ENCODE assay signal across 2 cellular contexts in the genomic region with DNA sequence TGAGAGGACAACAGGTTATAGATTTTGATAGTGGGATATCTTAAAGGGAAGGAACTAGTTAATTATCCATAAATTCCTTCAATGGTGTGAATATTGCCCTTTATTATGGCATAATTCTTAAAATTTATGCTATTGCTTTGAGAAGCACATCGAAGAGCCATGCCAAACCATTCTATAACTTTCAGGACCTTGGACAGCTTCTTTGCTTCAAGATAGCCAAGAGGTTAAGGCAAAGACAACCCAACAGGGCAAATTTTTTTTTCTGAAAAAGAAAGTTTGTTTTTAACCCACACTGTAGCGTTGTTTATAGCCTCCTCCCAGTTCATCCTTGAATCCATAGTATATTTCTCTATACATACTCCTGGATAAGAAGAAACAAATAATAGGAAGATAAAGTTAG.
TF ChIP-seq lines count a peak whose summit lies in the region.

No MANE protein-coding gene starts in this region.

TF ChIP-seq in HCT116, 20 proteins besides CTCF, POLR2A, EP300 and RAD21:
- no peak for TF ChIP-seq MAX (IDR thresholded peaks at IDR 0.05)
- TF ChIP-seq, protein P1, sequence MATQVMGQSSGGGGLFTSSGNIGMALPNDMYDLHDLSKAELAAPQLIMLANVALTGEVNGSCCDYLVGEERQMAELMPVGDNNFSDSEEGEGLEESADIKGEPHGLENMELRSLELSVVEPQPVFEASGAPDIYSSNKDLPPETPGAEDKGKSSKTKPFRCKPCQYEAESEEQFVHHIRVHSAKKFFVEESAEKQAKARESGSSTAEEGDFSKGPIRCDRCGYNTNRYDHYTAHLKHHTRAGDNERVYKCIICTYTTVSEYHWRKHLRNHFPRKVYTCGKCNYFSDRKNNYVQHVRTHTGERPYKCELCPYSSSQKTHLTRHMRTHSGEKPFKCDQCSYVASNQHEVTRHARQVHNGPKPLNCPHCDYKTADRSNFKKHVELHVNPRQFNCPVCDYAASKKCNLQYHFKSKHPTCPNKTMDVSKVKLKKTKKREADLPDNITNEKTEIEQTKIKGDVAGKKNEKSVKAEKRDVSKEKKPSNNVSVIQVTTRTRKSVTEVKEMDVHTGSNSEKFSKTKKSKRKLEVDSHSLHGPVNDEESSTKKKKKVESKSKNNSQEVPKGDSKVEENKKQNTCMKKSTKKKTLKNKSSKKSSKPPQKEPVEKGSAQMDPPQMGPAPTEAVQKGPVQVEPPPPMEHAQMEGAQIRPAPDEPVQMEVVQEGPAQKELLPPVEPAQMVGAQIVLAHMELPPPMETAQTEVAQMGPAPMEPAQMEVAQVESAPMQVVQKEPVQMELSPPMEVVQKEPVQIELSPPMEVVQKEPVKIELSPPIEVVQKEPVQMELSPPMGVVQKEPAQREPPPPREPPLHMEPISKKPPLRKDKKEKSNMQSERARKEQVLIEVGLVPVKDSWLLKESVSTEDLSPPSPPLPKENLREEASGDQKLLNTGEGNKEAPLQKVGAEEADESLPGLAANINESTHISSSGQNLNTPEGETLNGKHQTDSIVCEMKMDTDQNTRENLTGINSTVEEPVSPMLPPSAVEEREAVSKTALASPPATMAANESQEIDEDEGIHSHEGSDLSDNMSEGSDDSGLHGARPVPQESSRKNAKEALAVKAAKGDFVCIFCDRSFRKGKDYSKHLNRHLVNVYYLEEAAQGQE (IDR thresholded peaks at IDR 0.05; ENCODE audit: low read depth) = peak; percentile 53

TF ChIP-seq in K562, 482 proteins besides CTCF, POLR2A, EP300 and RAD21:
- TF ChIP-seq, protein P1 (CRISPR knock-in tag; IDR thresholded peaks at IDR 0.05; ENCODE audit: low read depth) = peak; percentile 90
- TF ChIP-seq PTTG1 (tag; IDR thresholded peaks at IDR 0.05; ENCODE audit: low read depth) = 0 out of 2 replicates have a peak, but pooled peaks have one; percentile 17
- TF ChIP-seq ZNF766 (CRISPR knock-in tag; conservative IDR thresholded peaks at IDR 0.05) = 0 out of 2 replicates have a peak, but pooled peaks have one; percentile 31
- peak; percentile 94 for TF ChIP-seq EHMT2 (IDR thresholded peaks at IDR 0.05)
- peak; percentile 87 for TF ChIP-seq MIER1 (IDR thresholded peaks at IDR 0.05; ENCODE audit: low read depth)
- no peak for TF ChIP-seq EGR1 (conservative IDR thresholded peaks at IDR 0.05)
